Comparison of ENCODE assay signal across 8 cellular contexts in genomic region chr3:69320867-69321266, GRCh38.
A peak's percentile ranks its signal among the peaks of the same experiment; 100 is the strongest.
DNase-seq lines count a peak whose midpoint lies in the region; ATAC-seq and TF ChIP-seq lines count a peak whose summit lies in the region.
"Had no signal": no experiment of that assay in that cellular context is flagged by ENCODE, and none has a peak within 500 bp of the region (broad histone marks: within the 10 kb centered on the region; RNA-seq: fewer than 3 reads in every experiment).

No MANE protein-coding gene starts in this region.

- TF ChIP-seq POLR2A in esophagus squamous epithelium (IDR thresholded peaks at IDR 0.05): no peak

- no peak overlapping the region for H2AFZ ChIP-seq in neural progenitor cell (replicated peaks)

- TF ChIP-seq CTCF in esophagus squamous epithelium (IDR thresholded peaks at IDR 0.05): no peak
- TF ChIP-seq CTCF in neural progenitor cell (IDR thresholded peaks at IDR 0.05): no peak

- H3K9me3 ChIP-seq in esophagus squamous epithelium (no peaks in the 10 kb centered on the region), neural progenitor cell (ENCODE audit: low read depth) (no peaks in the 10 kb centered on the region)

- intact Hi-C loops in esophagus squamous epithelium (cut with DNase I): no loop called here

- H3K4me2 ChIP-seq in neural progenitor cell: no peak overlapping the region

- H3K9me3 Mint-ChIP-seq in neural progenitor cell: no peaks in the 10 kb centered on the region

- H4K20me1 ChIP-seq in neural progenitor cell (ENCODE audit: low read depth): no peaks in the 10 kb centered on the region

- no peak overlapping the region for H3K27ac Mint-ChIP-seq in neural progenitor cell

- H3K9ac ChIP-seq in neural progenitor cell: no peak overlapping the region

- H3K4me3 Mint-ChIP-seq in neural progenitor cell: no peak overlapping the region

- H3K4me1 ChIP-seq in esophagus squamous epithelium (no peaks in the 10 kb centered on the region), neural progenitor cell (no peaks in the 10 kb centered on the region)

- H3K4me1 Mint-ChIP-seq in neural progenitor cell: no peaks in the 10 kb centered on the region

- WGBS in esophagus squamous epithelium, 2 donors: 58 to 84% methylated on average over 3 to 4 of the region's 4 CpGs

- DNase-seq in esophagus squamous epithelium (lab: John Stamatoyannopoulos, UW): no peak
- no peak for DNase-seq in NCI-H1092 (lab: John Stamatoyannopoulos, UW)
- DNase-seq in neural progenitor cell (ENCODE audit: low spot score): no peak
- DNase-seq in NCI-H1105 (lab: John Stamatoyannopoulos, UW): no peak

- no peaks in the 10 kb centered on the region for H3K27me3 ChIP-seq in esophagus squamous epithelium
- H3K27me3 ChIP-seq in neural progenitor cell: no peaks in the 10 kb centered on the region

- no peaks in the 10 kb centered on the region for H3K36me3 Mint-ChIP-seq in neural progenitor cell

- H3K27ac ChIP-seq in esophagus squamous epithelium: peak overlapping the region in 3 of 4 donors; percentile 24 to 59 (median 35)
- H3K27ac ChIP-seq in temporal lobe (ENCODE audit: low read depth, low read length): peak overlapping the region; percentile 100
- no peak overlapping the region for H3K27ac ChIP-seq in neural progenitor cell

- ATAC-seq in GM19463 (IDR thresholded peaks at IDR 0.05; ENCODE audit: unreplicated experiment): peak; percentile 55
- ATAC-seq in HG03378 (IDR thresholded peaks at IDR 0.05; ENCODE audit: unreplicated experiment): peak; percentile 59
- ATAC-seq: Panc1 had no signal

- H3K36me3 ChIP-seq in esophagus squamous epithelium: no peaks in the 10 kb centered on the region
- H3K36me3 ChIP-seq in neural progenitor cell: no peaks in the 10 kb centered on the region

- no peak overlapping the region for H3K4me3 ChIP-seq in esophagus squamous epithelium
- no peak overlapping the region for H3K4me3 ChIP-seq in neural progenitor cell

- no peaks in the 10 kb centered on the region for H3K79me2 ChIP-seq in neural progenitor cell (ENCODE audit: low read depth)

- no peaks in the 10 kb centered on the region for H3F3A ChIP-seq in neural progenitor cell (ENCODE audit: low read depth)

- peaks cover 2% of the 10 kb centered on the region for H3K27me3 Mint-ChIP-seq in neural progenitor cell (ENCODE audit: insufficient read depth, low read depth)
